In the genomic region with DNA sequence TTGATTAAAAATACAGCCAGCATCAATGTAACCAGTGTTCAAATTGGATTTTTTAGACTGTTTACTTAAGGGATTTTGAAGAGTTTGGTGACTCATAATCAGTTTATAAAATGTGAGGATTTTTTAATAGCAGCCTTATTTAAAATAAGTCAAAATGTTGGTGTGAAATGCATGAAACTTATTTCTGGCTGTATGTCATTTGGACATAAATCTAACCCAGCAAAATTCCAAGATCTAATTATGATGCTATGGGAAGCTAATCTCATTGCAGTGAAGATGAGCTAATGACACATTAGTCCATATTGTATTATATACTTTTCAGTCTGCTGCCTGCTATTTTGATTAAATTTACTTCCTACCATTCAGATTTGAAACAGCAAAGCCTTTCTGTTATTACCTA, we compare ENCODE assay signal across 12 cellular contexts.
A peak's percentile ranks its signal among the peaks of the same experiment; 100 is the strongest.
DNase-seq lines count a peak whose midpoint lies in the region; ATAC-seq and TF ChIP-seq lines count a peak whose summit lies in the region.
"Had no signal": no experiment of that assay in that cellular context is flagged by ENCODE, and none has a peak within 500 bp of the region (broad histone marks: within the 10 kb centered on the region; RNA-seq: fewer than 3 reads in every experiment).

No MANE protein-coding gene starts in this region.

- H3K4me3 Mint-ChIP-seq in GM23338, result no peak overlapping the region
- H3K4me3 Mint-ChIP-seq: CD8-positive, alpha-beta T cell; T-helper 1 cell treated with Interleukin-12 subunit alpha and Interleukin-12 subunit beta and Interleukin-4 antibody, amounts not matched to agents 30 μg/mL and 1 μg/mL, for 36 hours had no signal

- no peaks in the 10 kb centered on the region for H3K36me3 ChIP-seq in GM23338 (ENCODE audit: insufficient read depth)
- no peaks in the 10 kb centered on the region for H3K36me3 ChIP-seq in skeletal muscle satellite cell (ENCODE audit: insufficient read depth, low read length)

- no peaks in the 10 kb centered on the region for H4K20me1 ChIP-seq in GM23338 (replicated peaks; ENCODE audit: insufficient read depth)

- peak overlapping the region; percentile 87 for H3K9ac ChIP-seq in skeletal muscle satellite cell (ENCODE audit: low read depth, low read length)

- H3K9me3 ChIP-seq in skeletal muscle satellite cell (replicated peaks; ENCODE audit: low read length), result no peaks in the 10 kb centered on the region

- H3K79me2 ChIP-seq in GM23338 (replicated peaks; ENCODE audit: insufficient read depth), result no peaks in the 10 kb centered on the region

- H3K27me3 Mint-ChIP-seq in GM23338 (ENCODE audit: insufficient read depth, low read depth, poor library complexity), result no peaks in the 10 kb centered on the region

- no peaks in the 10 kb centered on the region for H3K9me3 Mint-ChIP-seq in GM23338
- H3K9me3 Mint-ChIP-seq: CD8-positive, alpha-beta T cell; neural crest cell had no signal

- no peaks in the 10 kb centered on the region for H3K27me3 ChIP-seq in GM23338 (ENCODE audit: insufficient read depth)
- no peaks in the 10 kb centered on the region for H3K27me3 ChIP-seq in skeletal muscle satellite cell (ENCODE audit: control insufficient read depth, insufficient read depth, low read length)

- no peak for DNase-seq in GM23338 (ENCODE audit: low spot score)
- DNase-seq in iris pigment epithelial cell (ENCODE audit: low read depth), result peak; percentile 45
- no peak for DNase-seq in GDM1 (lab: John Stamatoyannopoulos, UW)
- DNase-seq in HPDE6-E6E7 (ENCODE audit: extremely low spot score), result no peak
- DNase-seq in ACHN, result no peak
- DNase-seq: CD8-positive, alpha-beta T cell; KG1 had no signal

- no peak overlapping the region for H3K4me3 ChIP-seq in GM23338
- H3K4me3 ChIP-seq in skeletal muscle satellite cell (ENCODE audit: low read length), result peak overlapping the region; percentile 16

- no peaks in the 10 kb centered on the region for H3F3A ChIP-seq in GM23338 (replicated peaks; ENCODE audit: low read depth)

- H3K36me3 Mint-ChIP-seq in GM23338 (ENCODE audit: low read depth), result no peaks in the 10 kb centered on the region
- H3K36me3 Mint-ChIP-seq: CD8-positive, alpha-beta T cell had no signal

- H3K4me1 ChIP-seq in GM23338 (ENCODE audit: insufficient read depth) (peaks cover 9% of the 10 kb centered on the region; the same call in 1 of the 2 replicates), skeletal muscle satellite cell (ENCODE audit: control insufficient read depth, insufficient read depth, low read length) (peaks cover 85% of the 10 kb centered on the region)

- ATAC-seq in GM23338 (no peak), GM19351 (IDR thresholded peaks at IDR 0.05; ENCODE audit: unreplicated experiment) (no peak)
- ATAC-seq: CD8-positive, alpha-beta T cell had no signal

- in situ Hi-C loops in ACHN (cut with HindIII; ENCODE audit: low pct_ligation_motif_present, low pct_unique_long_range_greater_than_20kb, low sequenced_read_pairs), result no loop called here

- H3K4me2 ChIP-seq in GM23338 (no peak overlapping the region), skeletal muscle satellite cell (ENCODE audit: low read length) (peak overlapping the region; percentile 74)

- no peaks in the 10 kb centered on the region for H3K9me2 ChIP-seq in GM23338 (ENCODE audit: insufficient read depth)

- peaks cover 21% of the 10 kb centered on the region for H3K4me1 Mint-ChIP-seq in GM23338

- no peak overlapping the region for H3K27ac ChIP-seq in GM23338 (ENCODE audit: low read depth)
- H3K27ac ChIP-seq in VCaP, result peak overlapping the region; percentile 82

- H2AFZ ChIP-seq in GM23338, result no peak overlapping the region

- TF ChIP-seq CTCF in GM23338 (conservative IDR thresholded peaks at IDR 0.05; ENCODE audit: low read depth in 2 of 2), result no peak
- TF ChIP-seq CTCF in VCaP (conservative IDR thresholded peaks at IDR 0.05), result no peak

- H3K27ac Mint-ChIP-seq in GM23338, result peak overlapping the region; percentile 22; the same call in 1 of the 2 replicates
- H3K27ac Mint-ChIP-seq: CD8-positive, alpha-beta T cell; T-helper 1 cell treated with Interleukin-12 subunit alpha and Interleukin-12 subunit beta and Interleukin-4 antibody, amounts not matched to agents 30 μg/mL and 1 μg/mL, for 36 hours had no signal

TF ChIP-seq in GM23338, 12 proteins besides CTCF, POLR2A, EP300 and RAD21 (continues in another document):
- TF ChIP-seq POLR2AphosphoS5 (IDR thresholded peaks at IDR 0.05; ENCODE audit: low read depth), result no peak
- no peak for TF ChIP-seq ZNF114 (CRISPR knock-in tag; IDR thresholded peaks at IDR 0.05)
- TF ChIP-seq, protein P1, sequence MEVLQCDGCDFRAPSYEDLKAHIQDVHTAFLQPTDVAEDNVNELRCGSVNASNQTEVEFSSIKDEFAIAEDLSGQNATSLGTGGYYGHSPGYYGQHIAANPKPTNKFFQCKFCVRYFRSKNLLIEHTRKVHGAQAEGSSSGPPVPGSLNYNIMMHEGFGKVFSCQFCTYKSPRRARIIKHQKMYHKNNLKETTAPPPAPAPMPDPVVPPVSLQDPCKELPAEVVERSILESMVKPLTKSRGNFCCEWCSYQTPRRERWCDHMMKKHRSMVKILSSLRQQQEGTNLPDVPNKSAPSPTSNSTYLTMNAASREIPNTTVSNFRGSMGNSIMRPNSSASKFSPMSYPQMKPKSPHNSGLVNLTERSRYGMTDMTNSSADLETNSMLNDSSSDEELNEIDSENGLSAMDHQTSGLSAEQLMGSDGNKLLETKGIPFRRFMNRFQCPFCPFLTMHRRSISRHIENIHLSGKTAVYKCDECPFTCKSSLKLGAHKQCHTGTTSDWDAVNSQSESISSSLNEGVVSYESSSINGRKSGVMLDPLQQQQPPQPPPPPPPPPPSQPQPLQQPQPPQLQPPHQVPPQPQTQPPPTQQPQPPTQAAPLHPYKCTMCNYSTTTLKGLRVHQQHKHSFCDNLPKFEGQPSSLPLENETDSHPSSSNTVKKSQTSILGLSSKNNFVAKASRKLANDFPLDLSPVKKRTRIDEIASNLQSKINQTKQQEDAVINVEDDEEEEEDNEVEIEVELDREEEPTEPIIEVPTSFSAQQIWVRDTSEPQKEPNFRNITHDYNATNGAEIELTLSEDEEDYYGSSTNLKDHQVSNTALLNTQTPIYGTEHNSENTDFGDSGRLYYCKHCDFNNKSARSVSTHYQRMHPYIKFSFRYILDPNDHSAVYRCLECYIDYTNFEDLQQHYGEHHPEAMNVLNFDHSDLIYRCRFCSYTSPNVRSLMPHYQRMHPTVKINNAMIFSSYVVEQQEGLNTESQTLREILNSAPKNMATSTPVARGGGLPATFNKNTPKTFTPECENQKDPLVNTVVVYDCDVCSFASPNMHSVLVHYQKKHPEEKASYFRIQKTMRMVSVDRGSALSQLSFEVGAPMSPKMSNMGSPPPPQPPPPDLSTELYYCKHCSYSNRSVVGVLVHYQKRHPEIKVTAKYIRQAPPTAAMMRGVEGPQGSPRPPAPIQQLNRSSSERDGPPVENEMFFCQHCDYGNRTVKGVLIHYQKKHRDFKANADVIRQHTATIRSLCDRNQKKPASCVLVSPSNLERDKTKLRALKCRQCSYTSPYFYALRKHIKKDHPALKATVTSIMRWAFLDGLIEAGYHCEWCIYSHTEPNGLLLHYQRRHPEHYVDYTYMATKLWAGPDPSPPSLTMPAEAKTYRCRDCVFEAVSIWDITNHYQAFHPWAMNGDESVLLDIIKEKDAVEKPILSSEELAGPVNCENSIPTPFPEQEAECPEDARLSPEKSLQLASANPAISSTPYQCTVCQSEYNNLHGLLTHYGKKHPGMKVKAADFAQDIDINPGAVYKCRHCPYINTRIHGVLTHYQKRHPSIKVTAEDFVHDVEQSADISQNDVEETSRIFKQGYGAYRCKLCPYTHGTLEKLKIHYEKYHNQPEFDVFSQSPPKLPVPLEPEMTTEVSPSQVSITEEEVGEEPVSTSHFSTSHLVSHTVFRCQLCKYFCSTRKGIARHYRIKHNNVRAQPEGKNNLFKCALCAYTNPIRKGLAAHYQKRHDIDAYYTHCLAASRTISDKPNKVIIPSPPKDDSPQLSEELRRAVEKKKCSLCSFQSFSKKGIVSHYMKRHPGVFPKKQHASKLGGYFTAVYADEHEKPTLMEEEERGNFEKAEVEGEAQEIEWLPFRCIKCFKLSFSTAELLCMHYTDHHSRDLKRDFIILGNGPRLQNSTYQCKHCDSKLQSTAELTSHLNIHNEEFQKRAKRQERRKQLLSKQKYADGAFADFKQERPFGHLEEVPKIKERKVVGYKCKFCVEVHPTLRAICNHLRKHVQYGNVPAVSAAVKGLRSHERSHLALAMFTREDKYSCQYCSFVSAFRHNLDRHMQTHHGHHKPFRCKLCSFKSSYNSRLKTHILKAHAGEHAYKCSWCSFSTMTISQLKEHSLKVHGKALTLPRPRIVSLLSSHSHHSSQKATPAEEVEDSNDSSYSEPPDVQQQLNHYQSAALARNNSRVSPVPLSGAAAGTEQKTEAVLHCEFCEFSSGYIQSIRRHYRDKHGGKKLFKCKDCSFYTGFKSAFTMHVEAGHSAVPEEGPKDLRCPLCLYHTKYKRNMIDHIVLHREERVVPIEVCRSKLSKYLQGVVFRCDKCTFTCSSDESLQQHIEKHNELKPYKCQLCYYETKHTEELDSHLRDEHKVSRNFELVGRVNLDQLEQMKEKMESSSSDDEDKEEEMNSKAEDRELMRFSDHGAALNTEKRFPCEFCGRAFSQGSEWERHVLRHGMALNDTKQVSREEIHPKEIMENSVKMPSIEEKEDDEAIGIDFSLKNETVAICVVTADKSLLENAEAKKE (CRISPR knock-in tag; IDR thresholded peaks at IDR 0.05), result no peak
- no peak for TF ChIP-seq NANOG (IDR thresholded peaks at IDR 0.05; ENCODE audit: borderline replicate concordance)
- TF ChIP-seq EZH2 (IDR thresholded peaks at IDR 0.05; ENCODE audit: low read depth, unreplicated experiment), result no peak
